21 cellular contexts compared by ENCODE assay signal in genomic region chr12:54331-54730, GRCh38. TPM values are rescaled to one million over a fixed set of nuclear protein-coding genes. Genes with fewer than 3 reads are reported as not detected.
A peak's percentile ranks its signal among the peaks of the same experiment; 100 is the strongest.
DNase-seq lines count a peak whose midpoint lies in the region; ATAC-seq and TF ChIP-seq lines count a peak whose summit lies in the region.
"Had no signal": no experiment of that assay in that cellular context is flagged by ENCODE, and none has a peak within 500 bp of the region (broad histone marks: within the 10 kb centered on the region; RNA-seq: fewer than 3 reads in every experiment).

No MANE protein-coding gene starts in this region.

- H2AFZ ChIP-seq in H9 (ENCODE audit: low read length), result no peak overlapping the region
- H2AFZ ChIP-seq in osteoblast (ENCODE audit: low read length), result no peak overlapping the region

- H4K8ac ChIP-seq in H9 (replicated peaks; ENCODE audit: insufficient read length, low read depth, low read length), result no peak overlapping the region

- H3K36me3 Mint-ChIP-seq in H9 (ENCODE audit: insufficient read depth in 1 of 3, low read depth in 3 of 3) (no peaks in the 10 kb centered on the region), endodermal cell (ENCODE audit: low read depth) (no peaks in the 10 kb centered on the region)
- H3K36me3 Mint-ChIP-seq: CD14-positive monocyte had no signal

- H3K27ac ChIP-seq in H9 (ENCODE audit: insufficient read length, low read depth, low read length) (no peak overlapping the region), endodermal cell (ENCODE audit: low read depth, low read length) (no peak overlapping the region), osteoblast (ENCODE audit: low read depth, low read length) (no peak overlapping the region)
- H3K27ac ChIP-seq: BLaER1, HL-60 had no signal

- no peaks in the 10 kb centered on the region for H3K79me1 ChIP-seq in H9 (ENCODE audit: insufficient read depth, low read depth, low read length, poor library complexity, severe bottlenecking)

- H2BK15ac ChIP-seq in H9 (ENCODE audit: low read depth, low read length), result no peak overlapping the region

- no peak for ATAC-seq in HG03108 (IDR thresholded peaks at IDR 0.05; ENCODE audit: unreplicated experiment)
- ATAC-seq in activated CD4-positive, CD25-positive, alpha-beta regulatory T cell treated with anti-CD3 and anti-CD28 coated beads, Interleukin-2, amount 50 U/mL, for 24 hours, result no peak

- H4K20me1 ChIP-seq in H9 (ENCODE audit: control insufficient read depth, insufficient read depth, insufficient read length), result peaks cover 3% of the 10 kb centered on the region
- no peaks in the 10 kb centered on the region for H4K20me1 ChIP-seq in osteoblast (ENCODE audit: insufficient read depth, low read length)
- H4K20me1 ChIP-seq: BLaER1 had no signal

- no peak overlapping the region for H3T11ph ChIP-seq in H9 (ENCODE audit: low read length)

- CTCF ChIA-PET in GM10248 (lab: Yijun Ruan, JAX), result no interaction called here

- H3K4me1 ChIP-seq in H9 (ENCODE audit: insufficient read depth, low read length), result no peaks in the 10 kb centered on the region; the same call in 1 of the 2 replicates
- peaks cover 13% of the 10 kb centered on the region for H3K4me1 ChIP-seq in endodermal cell (ENCODE audit: control insufficient read depth, insufficient read depth, low read length)
- no peaks in the 10 kb centered on the region for H3K4me1 ChIP-seq in osteoblast (ENCODE audit: insufficient read depth, low read length)
- H3K4me1 ChIP-seq: BLaER1, HAP-1 had no signal

- H2BK120ac ChIP-seq in H9 (ENCODE audit: low read depth, low read length, poor library complexity, severe bottlenecking), result no peak overlapping the region

- H3K4me2 ChIP-seq in H9 (ENCODE audit: insufficient read depth, insufficient read length, low read length) (no peak overlapping the region), osteoblast (ENCODE audit: insufficient read depth, low read length) (no peak overlapping the region)
- H3K4me2 ChIP-seq: BLaER1 had no signal

- peaks cover 22 to 25% of the 10 kb centered on the region in 2 experiments for H3K4me1 Mint-ChIP-seq in H9
- H3K4me1 Mint-ChIP-seq in endodermal cell, result peaks cover 14% of the 10 kb centered on the region
- H3K4me1 Mint-ChIP-seq: CD4-positive, alpha-beta memory T cell had no signal

- no peak overlapping the region for H4K91ac ChIP-seq in H9 (ENCODE audit: insufficient read length, low read depth, low read length)

- H3K27ac Mint-ChIP-seq in H9, result no peak overlapping the region
- H3K27ac Mint-ChIP-seq in endodermal cell, result no peak overlapping the region
- H3K27ac Mint-ChIP-seq: CD14-positive monocyte; CD4-positive, alpha-beta memory T cell had no signal

- POLR2A ChIA-PET in GM10248 (lab: Yijun Ruan, JAX), result no interaction called here

- H3K4me3 Mint-ChIP-seq in H9, result no peak overlapping the region
- H3K4me3 Mint-ChIP-seq in endodermal cell, result no peak overlapping the region
- H3K4me3 Mint-ChIP-seq: CD4-positive, alpha-beta memory T cell had no signal

- H3K27me3 ChIP-seq in H9 (ENCODE audit: insufficient read depth, low read length), result peaks cover 5% of the 10 kb centered on the region; the same call in 1 of the 2 replicates
- peaks cover 17% of the 10 kb centered on the region for H3K27me3 ChIP-seq in endodermal cell (ENCODE audit: control insufficient read depth, insufficient read depth, low read length, poor library complexity, severe bottlenecking)
- H3K27me3 ChIP-seq in osteoblast (ENCODE audit: insufficient read depth, low read length), result peaks cover 34% of the 10 kb centered on the region
- H3K27me3 ChIP-seq: BLaER1 had no signal

- H3K4ac ChIP-seq in H9 (ENCODE audit: low read depth, low read length), result no peak overlapping the region

- H3K18ac ChIP-seq in H9 (ENCODE audit: insufficient read length, low read depth, low read length), result no peak overlapping the region

- H3K14ac ChIP-seq in H9 (ENCODE audit: insufficient read depth, low read length), result no peak overlapping the region

- no peak overlapping the region for H2AK5ac ChIP-seq in H9 (ENCODE audit: insufficient read length, low read length)

- peaks cover 5 to 31% of the 10 kb centered on the region in 2 experiments for H3K9me3 Mint-ChIP-seq in H9
- peaks cover 19% of the 10 kb centered on the region for H3K9me3 Mint-ChIP-seq in endodermal cell

- DNase-seq in GM10248 (ENCODE audit: extremely low spot score), result peak; percentile 5
- peak; percentile 23 for DNase-seq in H9
- peak; percentile 52 for DNase-seq in endodermal cell
- peak; percentile 14 for DNase-seq in osteoblast (ENCODE audit: insufficient read length, low spot score, missing footprints)
- no peak for DNase-seq in NCI-H69 (lab: John Stamatoyannopoulos, UW)
- DNase-seq in DMS79 treated with DMSO at 0.1 percent for 48 hours (lab: John Stamatoyannopoulos, UW), result no peak
- DNase-seq: ACHN; CD4-positive, alpha-beta memory T cell; DND-41; EL; GOT3; Karpas-422; KBM-7 had no signal

- H2BK12ac ChIP-seq in H9 (ENCODE audit: insufficient read length, low read depth, low read length), result no peak overlapping the region

- TF ChIP-seq CTCF in GM10248 (IDR thresholded peaks at IDR 0.05; ENCODE audit: control extremely low read depth, extremely low read depth, low read depth, missing control alignments) (no peak), H9 (conservative IDR thresholded peaks at IDR 0.05) (no peak), endodermal cell (conservative IDR thresholded peaks at IDR 0.05) (no peak), osteoblast (IDR thresholded peaks at IDR 0.05; ENCODE audit: extremely low read depth, low read depth, low read length) (no peak)

- H3K23ac ChIP-seq in H9 (ENCODE audit: insufficient read length, low read depth, low read length), result no peak overlapping the region

- no peak overlapping the region for H3K9ac ChIP-seq in H9 (ENCODE audit: extremely low read depth, insufficient read length, low read length)
- no peak overlapping the region for H3K9ac ChIP-seq in endodermal cell (ENCODE audit: extremely low read depth, low read length, poor library complexity, severe bottlenecking)
- H3K9ac ChIP-seq: BLaER1 had no signal

- H3K4me3 ChIP-seq in endodermal cell (ENCODE audit: low read length), result no peak overlapping the region
- no peak overlapping the region for H3K4me3 ChIP-seq in osteoblast (ENCODE audit: insufficient read depth, low read length)
- H3K4me3 ChIP-seq: BLaER1, HAP-1 had no signal

- no peak overlapping the region for H2BK5ac ChIP-seq in H9 (ENCODE audit: insufficient read length, low read length)

- no peaks in the 10 kb centered on the region for H3K36me3 ChIP-seq in endodermal cell (ENCODE audit: control insufficient read depth, insufficient read depth, low read length)
- H3K36me3 ChIP-seq in osteoblast (ENCODE audit: insufficient read depth, low read length), result no peaks in the 10 kb centered on the region
- H3K36me3 ChIP-seq: BLaER1, HAP-1 had no signal

- no peak overlapping the region for H3K56ac ChIP-seq in H9 (ENCODE audit: insufficient read length, low read depth, low read length)

- H3K9me3 ChIP-seq in H9 (ENCODE audit: control insufficient read depth, low read depth, low read length) (no peaks in the 10 kb centered on the region), endodermal cell (ENCODE audit: control insufficient read depth, low read length) (peaks cover 1% of the 10 kb centered on the region), osteoblast (ENCODE audit: low read depth, low read length) (no peaks in the 10 kb centered on the region)

- H3K23me2 ChIP-seq in H9 (ENCODE audit: insufficient read length, low read depth, low read length, poor library complexity, severe bottlenecking), result peaks cover 3% of the 10 kb centered on the region

- H3K79me2 ChIP-seq in H9 (ENCODE audit: insufficient read depth, low read length), result no peaks in the 10 kb centered on the region
- H3K79me2 ChIP-seq in osteoblast (ENCODE audit: insufficient read depth, low read length), result no peaks in the 10 kb centered on the region

- H4K5ac ChIP-seq in H9 (ENCODE audit: insufficient read length, low read depth, low read length), result no peak overlapping the region

- H3K27me3 Mint-ChIP-seq in H9 (ENCODE audit: low read depth) (peaks cover 39% of the 10 kb centered on the region), endodermal cell (ENCODE audit: insufficient read depth) (peaks cover 56% of the 10 kb centered on the region)

- WGBS in H9 (ENCODE audit: extremely low coverage, insufficient read length, low lambda C conversion rate), result no CpG with 5 or more reads among the region's 1 CpG
- 25 to 53% methylated on average over 1 of the region's 1 CpG for WGBS in endodermal cell (ENCODE audit: insufficient coverage in 1 of 2, insufficient read length in 1 of 2), 2 experiments

- no peak overlapping the region for H2BK20ac ChIP-seq in H9 (ENCODE audit: low read depth, low read length, poor library complexity, severe bottlenecking)

RNA-seq across cellular contexts. Expression of gene IQSEC3, which starts 12.2 kb away (rescaled TPM):
- total RNA-seq in H9 (2021) (0.50 and 0.55 TPM in 2 replicates), endodermal cell (1 to 10 TPM; 1.5 to 2.7 TPM), osteoblast (0.36 TPM in 1 of 2 replicates, not detected in the other)
- 1.5 TPM for polyA plus RNA-seq in endodermal cell (2013, experiment 1 of 2)
- polyA plus RNA-seq in endodermal cell (2013, experiment 2 of 2), result 0.95 TPM
- total RNA-seq: G401, HT1080 had no signal
- polyA plus RNA-seq: CD14-positive monocyte; CD4-positive, alpha-beta memory T cell had no signal

Comparison
In these comparisons a context has a peak if more than half of its experiments do, and no peak if none do; other contexts are left out.
1. DNase-seq: peak in GM10248 (single experiment), H9 (single experiment), endodermal cell (single experiment) and osteoblast (single experiment); none in NCI-H69 (single experiment) and DMS79 treated with DMSO at 0.1 percent for 48 hours (single experiment).